Comparison of ENCODE assay signal across 1 cellular context in the genomic region with DNA sequence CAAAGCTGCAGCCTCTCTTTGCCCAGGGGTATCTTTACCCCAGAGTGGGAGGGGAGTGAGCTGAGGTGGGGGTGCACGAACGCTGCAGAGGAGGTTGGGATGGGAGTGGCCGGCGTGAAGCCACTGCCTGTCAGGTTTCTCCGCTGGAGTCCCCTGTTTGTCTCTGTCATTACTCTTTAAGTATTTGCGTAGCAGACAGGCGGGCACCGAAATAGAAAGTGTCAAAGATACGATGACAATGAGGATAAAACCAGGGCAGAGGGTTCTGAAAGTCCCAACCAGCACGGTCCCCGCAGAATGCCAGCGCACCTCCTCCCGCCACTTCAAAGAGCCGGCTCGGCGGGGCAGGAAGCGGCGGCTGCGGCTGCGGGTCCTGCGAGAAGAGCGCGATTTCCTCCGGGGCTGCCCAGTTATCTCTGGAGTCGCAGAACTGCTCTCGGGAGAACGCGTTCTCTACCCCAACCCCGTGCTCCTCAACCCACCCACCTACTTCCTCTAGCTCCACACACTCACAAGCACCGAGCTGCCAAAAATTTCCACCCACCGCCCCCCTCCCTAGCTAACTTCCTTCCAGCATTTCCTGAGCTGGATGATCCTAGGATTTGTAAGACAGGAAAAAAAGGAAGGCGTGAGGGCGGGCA.
TF ChIP-seq lines count a peak whose summit lies in the region.

A gene with protein sequence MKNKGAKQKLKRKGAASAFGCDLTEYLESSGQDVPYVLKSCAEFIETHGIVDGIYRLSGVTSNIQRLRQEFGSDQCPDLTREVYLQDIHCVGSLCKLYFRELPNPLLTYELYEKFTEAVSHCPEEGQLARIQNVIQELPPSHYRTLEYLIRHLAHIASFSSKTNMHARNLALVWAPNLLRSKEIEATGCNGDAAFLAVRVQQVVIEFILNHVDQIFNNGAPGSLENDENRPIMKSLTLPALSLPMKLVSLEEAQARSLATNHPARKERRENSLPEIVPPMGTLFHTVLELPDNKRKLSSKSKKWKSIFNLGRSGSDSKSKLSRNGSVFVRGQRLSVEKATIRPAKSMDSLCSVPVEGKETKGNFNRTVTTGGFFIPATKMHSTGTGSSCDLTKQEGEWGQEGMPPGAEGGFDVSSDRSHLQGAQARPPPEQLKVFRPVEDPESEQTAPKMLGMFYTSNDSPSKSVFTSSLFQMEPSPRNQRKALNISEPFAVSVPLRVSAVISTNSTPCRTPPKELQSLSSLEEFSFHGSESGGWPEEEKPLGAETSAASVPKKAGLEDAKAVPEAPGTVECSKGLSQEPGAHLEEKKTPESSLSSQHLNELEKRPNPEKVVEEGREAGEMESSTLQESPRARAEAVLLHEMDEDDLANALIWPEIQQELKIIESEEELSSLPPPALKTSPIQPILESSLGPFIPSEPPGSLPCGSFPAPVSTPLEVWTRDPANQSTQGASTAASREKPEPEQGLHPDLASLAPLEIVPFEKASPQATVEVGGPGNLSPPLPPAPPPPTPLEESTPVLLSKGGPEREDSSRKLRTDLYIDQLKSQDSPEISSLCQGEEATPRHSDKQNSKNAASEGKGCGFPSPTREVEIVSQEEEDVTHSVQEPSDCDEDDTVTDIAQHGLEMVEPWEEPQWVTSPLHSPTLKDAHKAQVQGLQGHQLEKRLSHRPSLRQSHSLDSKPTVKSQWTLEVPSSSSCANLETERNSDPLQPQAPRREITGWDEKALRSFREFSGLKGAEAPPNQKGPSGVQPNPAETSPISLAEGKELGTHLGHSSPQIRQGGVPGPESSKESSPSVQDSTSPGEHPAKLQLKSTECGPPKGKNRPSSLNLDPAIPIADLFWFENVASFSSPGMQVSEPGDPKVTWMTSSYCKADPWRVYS (N-terminal part only) (plus strand): TSS at position 623 of the 641 bp plus-strand sequence. CDS start 522 bp downstream, outside the sequence.

TF ChIP-seq in GM12878, 131 proteins besides CTCF, POLR2A, EP300 and RAD21 (continues in another document):
- no peak for TF ChIP-seq ZNF274 (IDR thresholded peaks at IDR 0.05; ENCODE audit: insufficient read depth, insufficient read length)
- TF ChIP-seq, protein P1, sequence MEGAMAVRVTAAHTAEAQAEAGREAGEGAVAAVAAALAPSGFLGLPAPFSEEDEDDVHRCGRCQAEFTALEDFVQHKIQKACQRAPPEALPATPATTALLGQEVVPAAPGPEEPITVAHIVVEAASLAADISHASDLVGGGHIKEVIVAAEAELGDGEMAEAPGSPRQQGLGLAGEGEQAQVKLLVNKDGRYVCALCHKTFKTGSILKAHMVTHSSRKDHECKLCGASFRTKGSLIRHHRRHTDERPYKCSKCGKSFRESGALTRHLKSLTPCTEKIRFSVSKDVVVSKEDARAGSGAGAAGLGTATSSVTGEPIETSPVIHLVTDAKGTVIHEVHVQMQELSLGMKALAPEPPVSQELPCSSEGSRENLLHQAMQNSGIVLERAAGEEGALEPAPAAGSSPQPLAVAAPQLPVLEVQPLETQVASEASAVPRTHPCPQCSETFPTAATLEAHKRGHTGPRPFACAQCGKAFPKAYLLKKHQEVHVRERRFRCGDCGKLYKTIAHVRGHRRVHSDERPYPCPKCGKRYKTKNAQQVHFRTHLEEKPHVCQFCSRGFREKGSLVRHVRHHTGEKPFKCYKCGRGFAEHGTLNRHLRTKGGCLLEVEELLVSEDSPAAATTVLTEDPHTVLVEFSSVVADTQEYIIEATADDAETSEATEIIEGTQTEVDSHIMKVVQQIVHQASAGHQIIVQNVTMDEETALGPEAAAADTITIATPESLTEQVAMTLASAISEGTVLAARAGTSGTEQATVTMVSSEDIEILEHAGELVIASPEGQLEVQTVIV (IDR thresholded peaks at IDR 0.05; ENCODE audit: borderline replicate concordance, partially characterized antibody) = no peak
- peak; percentile 27; the same call in 1 of the 2 replicates for TF ChIP-seq NFIC (IDR thresholded peaks at IDR 0.05; ENCODE audit: low read depth, low read length)
- peak; percentile 38 for TF ChIP-seq SMAD1 (IDR thresholded peaks at IDR 0.05; ENCODE audit: low read depth, partially characterized antibody)
- TF ChIP-seq BMI1 (IDR thresholded peaks at IDR 0.05; ENCODE audit: borderline replicate concordance) = no peak
- TF ChIP-seq, protein P2, sequence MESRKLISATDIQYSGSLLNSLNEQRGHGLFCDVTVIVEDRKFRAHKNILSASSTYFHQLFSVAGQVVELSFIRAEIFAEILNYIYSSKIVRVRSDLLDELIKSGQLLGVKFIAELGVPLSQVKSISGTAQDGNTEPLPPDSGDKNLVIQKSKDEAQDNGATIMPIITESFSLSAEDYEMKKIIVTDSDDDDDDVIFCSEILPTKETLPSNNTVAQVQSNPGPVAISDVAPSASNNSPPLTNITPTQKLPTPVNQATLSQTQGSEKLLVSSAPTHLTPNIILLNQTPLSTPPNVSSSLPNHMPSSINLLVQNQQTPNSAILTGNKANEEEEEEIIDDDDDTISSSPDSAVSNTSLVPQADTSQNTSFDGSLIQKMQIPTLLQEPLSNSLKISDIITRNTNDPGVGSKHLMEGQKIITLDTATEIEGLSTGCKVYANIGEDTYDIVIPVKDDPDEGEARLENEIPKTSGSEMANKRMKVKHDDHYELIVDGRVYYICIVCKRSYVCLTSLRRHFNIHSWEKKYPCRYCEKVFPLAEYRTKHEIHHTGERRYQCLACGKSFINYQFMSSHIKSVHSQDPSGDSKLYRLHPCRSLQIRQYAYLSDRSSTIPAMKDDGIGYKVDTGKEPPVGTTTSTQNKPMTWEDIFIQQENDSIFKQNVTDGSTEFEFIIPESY (IDR thresholded peaks at IDR 0.05) = no peak
- TF ChIP-seq EGR1 (IDR thresholded peaks at IDR 0.05; ENCODE audit: borderline replicate concordance in 1 of 2, low read depth in 2 of 2, low read length in 2 of 2) = 0 out of 3 replicates have a peak, but pooled peaks of 1 of the 2 experiments have one; percentile 15
- TF ChIP-seq, protein P3, sequence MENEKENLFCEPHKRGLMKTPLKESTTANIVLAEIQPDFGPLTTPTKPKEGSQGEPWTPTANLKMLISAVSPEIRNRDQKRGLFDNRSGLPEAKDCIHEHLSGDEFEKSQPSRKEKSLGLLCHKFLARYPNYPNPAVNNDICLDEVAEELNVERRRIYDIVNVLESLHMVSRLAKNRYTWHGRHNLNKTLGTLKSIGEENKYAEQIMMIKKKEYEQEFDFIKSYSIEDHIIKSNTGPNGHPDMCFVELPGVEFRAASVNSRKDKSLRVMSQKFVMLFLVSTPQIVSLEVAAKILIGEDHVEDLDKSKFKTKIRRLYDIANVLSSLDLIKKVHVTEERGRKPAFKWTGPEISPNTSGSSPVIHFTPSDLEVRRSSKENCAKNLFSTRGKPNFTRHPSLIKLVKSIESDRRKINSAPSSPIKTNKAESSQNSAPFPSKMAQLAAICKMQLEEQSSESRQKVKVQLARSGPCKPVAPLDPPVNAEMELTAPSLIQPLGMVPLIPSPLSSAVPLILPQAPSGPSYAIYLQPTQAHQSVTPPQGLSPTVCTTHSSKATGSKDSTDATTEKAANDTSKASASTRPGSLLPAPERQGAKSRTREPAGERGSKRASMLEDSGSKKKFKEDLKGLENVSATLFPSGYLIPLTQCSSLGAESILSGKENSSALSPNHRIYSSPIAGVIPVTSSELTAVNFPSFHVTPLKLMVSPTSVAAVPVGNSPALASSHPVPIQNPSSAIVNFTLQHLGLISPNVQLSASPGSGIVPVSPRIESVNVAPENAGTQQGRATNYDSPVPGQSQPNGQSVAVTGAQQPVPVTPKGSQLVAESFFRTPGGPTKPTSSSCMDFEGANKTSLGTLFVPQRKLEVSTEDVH (IDR thresholded peaks at IDR 0.05; ENCODE audit: low read depth, partially characterized antibody) = no peak
- peak; percentile 60; the same call in 1 of the 2 replicates for TF ChIP-seq SIN3A (IDR thresholded peaks at IDR 0.05; ENCODE audit: low read depth, low read length)
- TF ChIP-seq SPI1 (IDR thresholded peaks at IDR 0.05; ENCODE audit: borderline replicate concordance, insufficient read depth, low read depth, low read length) = no peak
- TF ChIP-seq, protein P4, sequence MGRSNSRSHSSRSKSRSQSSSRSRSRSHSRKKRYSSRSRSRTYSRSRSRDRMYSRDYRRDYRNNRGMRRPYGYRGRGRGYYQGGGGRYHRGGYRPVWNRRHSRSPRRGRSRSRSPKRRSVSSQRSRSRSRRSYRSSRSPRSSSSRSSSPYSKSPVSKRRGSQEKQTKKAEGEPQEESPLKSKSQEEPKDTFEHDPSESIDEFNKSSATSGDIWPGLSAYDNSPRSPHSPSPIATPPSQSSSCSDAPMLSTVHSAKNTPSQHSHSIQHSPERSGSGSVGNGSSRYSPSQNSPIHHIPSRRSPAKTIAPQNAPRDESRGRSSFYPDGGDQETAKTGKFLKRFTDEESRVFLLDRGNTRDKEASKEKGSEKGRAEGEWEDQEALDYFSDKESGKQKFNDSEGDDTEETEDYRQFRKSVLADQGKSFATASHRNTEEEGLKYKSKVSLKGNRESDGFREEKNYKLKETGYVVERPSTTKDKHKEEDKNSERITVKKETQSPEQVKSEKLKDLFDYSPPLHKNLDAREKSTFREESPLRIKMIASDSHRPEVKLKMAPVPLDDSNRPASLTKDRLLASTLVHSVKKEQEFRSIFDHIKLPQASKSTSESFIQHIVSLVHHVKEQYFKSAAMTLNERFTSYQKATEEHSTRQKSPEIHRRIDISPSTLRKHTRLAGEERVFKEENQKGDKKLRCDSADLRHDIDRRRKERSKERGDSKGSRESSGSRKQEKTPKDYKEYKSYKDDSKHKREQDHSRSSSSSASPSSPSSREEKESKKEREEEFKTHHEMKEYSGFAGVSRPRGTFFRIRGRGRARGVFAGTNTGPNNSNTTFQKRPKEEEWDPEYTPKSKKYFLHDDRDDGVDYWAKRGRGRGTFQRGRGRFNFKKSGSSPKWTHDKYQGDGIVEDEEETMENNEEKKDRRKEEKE (IDR thresholded peaks at IDR 0.05) = no peak
- TF ChIP-seq ZBED1 (IDR thresholded peaks at IDR 0.05; ENCODE audit: borderline replicate concordance) = peak; percentile 72; the same call in 1 of the 2 replicates
- TF ChIP-seq RELA (IDR thresholded peaks at IDR 0.05; ENCODE audit: borderline replicate concordance, partially characterized antibody) = no peak
- TF ChIP-seq PML (IDR thresholded peaks at IDR 0.05; ENCODE audit: low read length) = no peak
- TF ChIP-seq, protein P5, sequence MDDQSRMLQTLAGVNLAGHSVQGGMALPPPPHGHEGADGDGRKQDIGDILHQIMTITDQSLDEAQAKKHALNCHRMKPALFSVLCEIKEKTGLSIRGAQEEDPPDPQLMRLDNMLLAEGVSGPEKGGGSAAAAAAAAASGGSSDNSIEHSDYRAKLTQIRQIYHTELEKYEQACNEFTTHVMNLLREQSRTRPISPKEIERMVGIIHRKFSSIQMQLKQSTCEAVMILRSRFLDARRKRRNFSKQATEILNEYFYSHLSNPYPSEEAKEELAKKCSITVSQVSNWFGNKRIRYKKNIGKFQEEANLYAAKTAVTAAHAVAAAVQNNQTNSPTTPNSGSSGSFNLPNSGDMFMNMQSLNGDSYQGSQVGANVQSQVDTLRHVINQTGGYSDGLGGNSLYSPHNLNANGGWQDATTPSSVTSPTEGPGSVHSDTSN (IDR thresholded peaks at IDR 0.05; ENCODE audit: insufficient replicate concordance, low read depth, low read length) = peak; percentile 61
- TF ChIP-seq, protein P6, sequence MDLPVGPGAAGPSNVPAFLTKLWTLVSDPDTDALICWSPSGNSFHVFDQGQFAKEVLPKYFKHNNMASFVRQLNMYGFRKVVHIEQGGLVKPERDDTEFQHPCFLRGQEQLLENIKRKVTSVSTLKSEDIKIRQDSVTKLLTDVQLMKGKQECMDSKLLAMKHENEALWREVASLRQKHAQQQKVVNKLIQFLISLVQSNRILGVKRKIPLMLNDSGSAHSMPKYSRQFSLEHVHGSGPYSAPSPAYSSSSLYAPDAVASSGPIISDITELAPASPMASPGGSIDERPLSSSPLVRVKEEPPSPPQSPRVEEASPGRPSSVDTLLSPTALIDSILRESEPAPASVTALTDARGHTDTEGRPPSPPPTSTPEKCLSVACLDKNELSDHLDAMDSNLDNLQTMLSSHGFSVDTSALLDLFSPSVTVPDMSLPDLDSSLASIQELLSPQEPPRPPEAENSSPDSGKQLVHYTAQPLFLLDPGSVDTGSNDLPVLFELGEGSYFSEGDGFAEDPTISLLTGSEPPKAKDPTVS (IDR thresholded peaks at IDR 0.05; ENCODE audit: low read depth, low read length) = no peak
- peak in 1 of 2 experiments; percentile 63; a peak in 1 of 4 replicates for TF ChIP-seq ETV6 (conservative IDR thresholded peaks at IDR 0.05 in 1 of 2, IDR thresholded peaks at IDR 0.05 in 1 of 2; ENCODE audit: borderline replicate concordance in 1 of 2, low read depth in 1 of 2)
- no peak for TF ChIP-seq BACH1 (IDR thresholded peaks at IDR 0.05; ENCODE audit: borderline replicate concordance)
- TF ChIP-seq TCF3 (IDR thresholded peaks at IDR 0.05; ENCODE audit: borderline replicate concordance, insufficient read depth, low read depth, low read length) = no peak
- TF ChIP-seq NR2C2 (IDR thresholded peaks at IDR 0.05; ENCODE audit: borderline replicate concordance, control insufficient read depth, insufficient read length, low read depth) = no peak
- peak; percentile 70 for TF ChIP-seq POU2F2 (IDR thresholded peaks at IDR 0.05; ENCODE audit: borderline replicate concordance, low read depth, low read length)
- TF ChIP-seq MTA3 (IDR thresholded peaks at IDR 0.05; ENCODE audit: borderline replicate concordance, low read length) = no peak
- TF ChIP-seq, protein P7, sequence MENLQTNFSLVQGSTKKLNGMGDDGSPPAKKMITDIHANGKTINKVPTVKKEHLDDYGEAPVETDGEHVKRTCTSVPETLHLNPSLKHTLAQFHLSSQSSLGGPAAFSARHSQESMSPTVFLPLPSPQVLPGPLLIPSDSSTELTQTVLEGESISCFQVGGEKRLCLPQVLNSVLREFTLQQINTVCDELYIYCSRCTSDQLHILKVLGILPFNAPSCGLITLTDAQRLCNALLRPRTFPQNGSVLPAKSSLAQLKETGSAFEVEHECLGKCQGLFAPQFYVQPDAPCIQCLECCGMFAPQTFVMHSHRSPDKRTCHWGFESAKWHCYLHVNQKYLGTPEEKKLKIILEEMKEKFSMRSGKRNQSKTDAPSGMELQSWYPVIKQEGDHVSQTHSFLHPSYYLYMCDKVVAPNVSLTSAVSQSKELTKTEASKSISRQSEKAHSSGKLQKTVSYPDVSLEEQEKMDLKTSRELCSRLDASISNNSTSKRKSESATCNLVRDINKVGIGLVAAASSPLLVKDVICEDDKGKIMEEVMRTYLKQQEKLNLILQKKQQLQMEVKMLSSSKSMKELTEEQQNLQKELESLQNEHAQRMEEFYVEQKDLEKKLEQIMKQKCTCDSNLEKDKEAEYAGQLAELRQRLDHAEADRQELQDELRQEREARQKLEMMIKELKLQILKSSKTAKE (IDR thresholded peaks at IDR 0.05; ENCODE audit: low read depth, poor library complexity, severe bottlenecking) = peak; percentile 36
- TF ChIP-seq GATAD2B (conservative IDR thresholded peaks at IDR 0.05; ENCODE audit: low read depth) = peak; percentile 62; the same call in 1 of the 2 replicates
- TF ChIP-seq, protein P8, sequence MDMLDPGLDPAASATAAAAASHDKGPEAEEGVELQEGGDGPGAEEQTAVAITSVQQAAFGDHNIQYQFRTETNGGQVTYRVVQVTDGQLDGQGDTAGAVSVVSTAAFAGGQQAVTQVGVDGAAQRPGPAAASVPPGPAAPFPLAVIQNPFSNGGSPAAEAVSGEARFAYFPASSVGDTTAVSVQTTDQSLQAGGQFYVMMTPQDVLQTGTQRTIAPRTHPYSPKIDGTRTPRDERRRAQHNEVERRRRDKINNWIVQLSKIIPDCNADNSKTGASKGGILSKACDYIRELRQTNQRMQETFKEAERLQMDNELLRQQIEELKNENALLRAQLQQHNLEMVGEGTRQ (IDR thresholded peaks at IDR 0.05; ENCODE audit: borderline replicate concordance, low read depth, low read length) = no peak
- TF ChIP-seq BHLHE40 (IDR thresholded peaks at IDR 0.05; ENCODE audit: borderline replicate concordance in 1 of 2, low read depth in 2 of 2, low read length in 1 of 2) = peak; percentile 37 to 80; a peak in 3 of 4 replicates
- TF ChIP-seq IKZF2 (IDR thresholded peaks at IDR 0.05) = peak; percentile 91 to 93
- TF ChIP-seq BCL11A (IDR thresholded peaks at IDR 0.05; ENCODE audit: low read depth, low read length) = 0 out of 2 replicates have a peak, but pooled peaks have one; percentile 46
- TF ChIP-seq CBFB (IDR thresholded peaks at IDR 0.05; ENCODE audit: low read depth) = peak; percentile 29; the same call in 1 of the 2 replicates
- TF ChIP-seq NBN (IDR thresholded peaks at IDR 0.05) = peak; percentile 69
- no peak; the same call in 1 of the 2 replicates for TF ChIP-seq DPF2 (IDR thresholded peaks at IDR 0.05)
